In the genomic region with DNA sequence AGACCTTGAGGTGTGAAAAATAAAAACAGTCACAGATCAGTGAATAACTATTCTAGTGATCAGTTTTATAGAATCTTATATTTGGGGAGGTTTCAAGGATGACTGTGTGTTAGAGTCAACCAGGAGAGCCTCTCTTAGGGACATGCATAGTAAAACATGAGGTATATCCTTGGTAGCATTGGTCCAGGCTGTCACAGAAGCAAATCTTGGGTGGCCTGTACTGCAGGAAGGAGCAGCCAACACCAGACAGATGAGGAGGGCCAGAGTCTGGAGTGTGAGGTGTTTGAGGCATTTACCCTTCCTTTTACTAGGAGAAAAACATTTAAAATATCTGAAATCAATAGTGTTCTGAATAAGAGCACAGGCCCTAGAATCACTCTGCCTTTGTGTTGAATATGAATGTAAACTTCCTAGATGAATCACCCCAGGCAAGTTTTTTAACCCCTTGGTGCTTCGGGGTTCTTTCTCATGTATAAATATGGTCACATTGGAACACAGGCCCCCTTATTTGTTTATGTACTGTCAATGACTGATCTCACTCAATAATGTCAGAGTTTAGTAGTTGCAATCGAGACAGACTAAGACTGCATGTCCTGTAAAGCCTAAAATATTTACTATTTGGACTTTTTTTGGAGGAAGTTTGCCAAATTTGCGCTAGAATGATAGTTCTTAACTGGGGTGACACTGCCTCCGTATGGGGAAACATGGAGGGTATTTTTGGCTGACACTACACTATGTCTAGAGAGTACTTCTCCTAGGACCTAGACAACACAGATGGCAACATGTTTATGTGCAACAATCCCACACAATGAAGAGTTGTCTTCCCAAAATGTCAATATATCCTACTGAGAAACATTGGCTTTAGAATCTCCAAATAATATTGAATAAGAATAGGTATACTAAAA, we compare ENCODE assay signal across 19 cellular contexts.
"Had no signal": no experiment of that assay in that cellular context is flagged by ENCODE, and none has a peak within 500 bp of the region (broad histone marks: within the 10 kb centered on the region; RNA-seq: fewer than 3 reads in every experiment).

No MANE protein-coding gene starts in this region.

- H3K27me3 Mint-ChIP-seq: activated naive CD8-positive, alpha-beta T cell; central memory CD8-positive, alpha-beta T cell had no signal

- H3K27ac Mint-ChIP-seq: activated naive CD8-positive, alpha-beta T cell had no signal

- DNase-seq: activated CD4-positive, alpha-beta T cell treated with anti-CD3 and anti-CD28 coated beads, Interleukin-2, amount 50 U/mL, for 1 hour; activated CD8-positive, alpha-beta memory T cell treated with anti-CD3 and anti-CD28 coated beads for 24 hours; activated gamma-delta T cell treated with Interleukin-2 at 50 U/mL for 16 hours; amniotic stem cell; body of pancreas; cortex of kidney; effector CD4-positive, alpha-beta T cell; gastrocnemius medialis; islet precursor cell; pancreas; sigmoid colon; spleen; T-helper 2 cell; thyroid gland had no signal

- FAIRE-seq: pancreas, urothelium cell line had no signal

- H3K9me3 Mint-ChIP-seq: central memory CD8-positive, alpha-beta T cell; neural crest cell had no signal

- H3K4me3 Mint-ChIP-seq: activated naive CD8-positive, alpha-beta T cell; central memory CD8-positive, alpha-beta T cell; neural crest cell had no signal

- H3K36me3 Mint-ChIP-seq: activated naive CD8-positive, alpha-beta T cell had no signal

- H3K4me3 ChIP-seq: body of pancreas, gastrocnemius medialis, lung, pancreas, sigmoid colon, spleen, thyroid gland had no signal

- H3K4me1 Mint-ChIP-seq: central memory CD8-positive, alpha-beta T cell had no signal

- ATAC-seq: body of pancreas, gastrocnemius medialis, pancreas had no signal
